In the genomic region with DNA sequence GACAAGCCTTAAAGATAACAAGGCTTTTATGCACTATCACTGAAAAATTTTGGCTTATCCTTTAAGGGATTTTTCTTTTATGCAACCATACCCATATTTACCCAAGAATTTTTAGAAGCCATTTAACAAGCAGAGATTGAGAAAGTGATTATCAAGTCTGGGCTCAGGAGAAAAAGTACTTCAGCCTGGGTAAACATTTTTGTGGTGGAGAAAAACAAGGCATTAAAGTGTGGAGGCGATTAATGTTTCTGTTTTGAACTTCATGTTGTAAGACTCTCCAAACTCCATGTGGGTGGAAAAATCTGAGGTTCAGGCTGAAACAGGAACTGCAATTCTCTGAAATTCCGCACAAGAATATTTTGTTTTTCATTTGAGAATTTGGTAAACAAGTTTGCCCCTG, we compare ENCODE assay signal across 1 cellular context.
TF ChIP-seq lines count a peak whose summit lies in the region.

No MANE protein-coding gene starts in this region.

TF ChIP-seq in SK-N-SH treated with all-trans-retinoic acid at 6 μM for 48 hours, 23 proteins besides CTCF, POLR2A, EP300 and RAD21 (continued from another document):
- TF ChIP-seq, protein P1, sequence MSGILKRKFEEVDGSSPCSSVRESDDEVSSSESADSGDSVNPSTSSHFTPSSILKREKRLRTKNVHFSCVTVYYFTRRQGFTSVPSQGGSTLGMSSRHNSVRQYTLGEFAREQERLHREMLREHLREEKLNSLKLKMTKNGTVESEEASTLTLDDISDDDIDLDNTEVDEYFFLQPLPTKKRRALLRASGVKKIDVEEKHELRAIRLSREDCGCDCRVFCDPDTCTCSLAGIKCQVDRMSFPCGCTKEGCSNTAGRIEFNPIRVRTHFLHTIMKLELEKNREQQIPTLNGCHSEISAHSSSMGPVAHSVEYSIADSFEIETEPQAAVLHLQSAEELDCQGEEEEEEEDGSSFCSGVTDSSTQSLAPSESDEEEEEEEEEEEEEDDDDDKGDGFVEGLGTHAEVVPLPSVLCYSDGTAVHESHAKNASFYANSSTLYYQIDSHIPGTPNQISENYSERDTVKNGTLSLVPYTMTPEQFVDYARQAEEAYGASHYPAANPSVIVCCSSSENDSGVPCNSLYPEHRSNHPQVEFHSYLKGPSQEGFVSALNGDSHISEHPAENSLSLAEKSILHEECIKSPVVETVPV (CRISPR knock-in tag; IDR thresholded peaks at IDR 0.05), result no peak
- TF ChIP-seq GLIS3 (CRISPR knock-in tag; IDR thresholded peaks at IDR 0.05) (no peak), SNAI2 (CRISPR knock-in tag; IDR thresholded peaks at IDR 0.05) (no peak), ZC3H10 (CRISPR knock-in tag; IDR thresholded peaks at IDR 0.05) (no peak), OSR1 (CRISPR knock-in tag; IDR thresholded peaks at IDR 0.05) (no peak), ISL1 (CRISPR knock-in tag; IDR thresholded peaks at IDR 0.05) (no peak), ZNF565 (CRISPR knock-in tag; conservative IDR thresholded peaks at IDR 0.05; ENCODE audit: low read depth) (no peak), BACH2 (CRISPR knock-in tag; IDR thresholded peaks at IDR 0.05; ENCODE audit: borderline replicate concordance) (no peak), ZFP3 (CRISPR knock-in tag; IDR thresholded peaks at IDR 0.05) (no peak), RARB (CRISPR knock-in tag; IDR thresholded peaks at IDR 0.05) (no peak), ARNTL (CRISPR knock-in tag; IDR thresholded peaks at IDR 0.05; ENCODE audit: borderline replicate concordance, low read depth) (no peak), ZNF8 (CRISPR knock-in tag; IDR thresholded peaks at IDR 0.05) (no peak), ZNF70 (CRISPR knock-in tag; IDR thresholded peaks at IDR 0.05) (no peak)
- TF ChIP-seq, protein P2, sequence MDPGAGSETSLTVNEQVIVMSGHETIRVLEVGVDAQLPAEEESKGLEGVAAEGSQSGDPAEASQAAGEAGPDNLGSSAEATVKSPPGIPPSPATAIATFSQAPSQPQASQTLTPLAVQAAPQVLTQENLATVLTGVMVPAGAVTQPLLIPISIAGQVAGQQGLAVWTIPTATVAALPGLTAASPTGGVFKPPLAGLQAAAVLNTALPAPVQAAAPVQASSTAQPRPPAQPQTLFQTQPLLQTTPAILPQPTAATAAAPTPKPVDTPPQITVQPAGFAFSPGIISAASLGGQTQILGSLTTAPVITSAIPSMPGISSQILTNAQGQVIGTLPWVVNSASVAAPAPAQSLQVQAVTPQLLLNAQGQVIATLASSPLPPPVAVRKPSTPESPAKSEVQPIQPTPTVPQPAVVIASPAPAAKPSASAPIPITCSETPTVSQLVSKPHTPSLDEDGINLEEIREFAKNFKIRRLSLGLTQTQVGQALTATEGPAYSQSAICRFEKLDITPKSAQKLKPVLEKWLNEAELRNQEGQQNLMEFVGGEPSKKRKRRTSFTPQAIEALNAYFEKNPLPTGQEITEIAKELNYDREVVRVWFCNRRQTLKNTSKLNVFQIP (CRISPR knock-in tag; IDR thresholded peaks at IDR 0.05; ENCODE audit: borderline replicate concordance, low read depth), result no peak
- TF ChIP-seq, protein P3, sequence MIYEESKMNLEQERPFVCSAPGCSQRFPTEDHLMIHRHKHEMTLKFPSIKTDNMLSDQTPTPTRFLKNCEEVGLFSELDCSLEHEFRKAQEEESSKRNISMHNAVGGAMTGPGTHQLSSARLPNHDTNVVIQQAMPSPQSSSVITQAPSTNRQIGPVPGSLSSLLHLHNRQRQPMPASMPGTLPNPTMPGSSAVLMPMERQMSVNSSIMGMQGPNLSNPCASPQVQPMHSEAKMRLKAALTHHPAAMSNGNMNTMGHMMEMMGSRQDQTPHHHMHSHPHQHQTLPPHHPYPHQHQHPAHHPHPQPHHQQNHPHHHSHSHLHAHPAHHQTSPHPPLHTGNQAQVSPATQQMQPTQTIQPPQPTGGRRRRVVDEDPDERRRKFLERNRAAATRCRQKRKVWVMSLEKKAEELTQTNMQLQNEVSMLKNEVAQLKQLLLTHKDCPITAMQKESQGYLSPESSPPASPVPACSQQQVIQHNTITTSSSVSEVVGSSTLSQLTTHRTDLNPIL (CRISPR knock-in tag; IDR thresholded peaks at IDR 0.05; ENCODE audit: low read depth), result no peak
TF ChIP-seq in SK-N-SH treated with all-trans-retinoic acid at 6 μM for 48 hours: peak in this region for 0.
